15 cellular contexts compared by ENCODE assay signal in genomic region chr7:18895456-18895855, GRCh38.
DNase-seq lines count a peak whose midpoint lies in the region; ATAC-seq, FAIRE-seq and TF ChIP-seq lines count a peak whose summit lies in the region.
"Had no signal": no experiment of that assay in that cellular context is flagged by ENCODE, and none has a peak within 500 bp of the region (broad histone marks: within the 10 kb centered on the region; RNA-seq: fewer than 3 reads in every experiment).

No MANE protein-coding gene starts in this region.

- H3K4me1 Mint-ChIP-seq in astrocyte (ENCODE audit: low read depth, unreplicated experiment), result peaks cover 4% of the 10 kb centered on the region
- H3K4me1 Mint-ChIP-seq in chondrocyte (ENCODE audit: low read depth), result peaks cover 14% of the 10 kb centered on the region
- H3K4me1 Mint-ChIP-seq: T-cell had no signal

- no peaks in the 10 kb centered on the region for H3K9me3 Mint-ChIP-seq in astrocyte (ENCODE audit: unreplicated experiment)
- no peaks in the 10 kb centered on the region for H3K9me3 Mint-ChIP-seq in chondrocyte (ENCODE audit: low read depth)
- H3K9me3 Mint-ChIP-seq: T-cell had no signal

- H3K4me1 ChIP-seq in A673 (ENCODE audit: insufficient read depth, low read length, poor library complexity, severe bottlenecking) (peaks cover 29% of the 10 kb centered on the region), astrocyte (ENCODE audit: insufficient read depth, low read length) (peaks cover 14% of the 10 kb centered on the region)

- H3K79me2 ChIP-seq in astrocyte (ENCODE audit: insufficient read depth, low read length), result no peaks in the 10 kb centered on the region

- intact Hi-C loops in A673 (cut with micrococcal nuclease; ENCODE audit: unreplicated experiment), result no loop called here

- H3K27me3 Mint-ChIP-seq in astrocyte (ENCODE audit: low read depth, unreplicated experiment) (no peaks in the 10 kb centered on the region), chondrocyte (ENCODE audit: low read depth) (no peaks in the 10 kb centered on the region)
- H3K27me3 Mint-ChIP-seq: activated naive CD8-positive, alpha-beta T cell; T-cell had no signal

- H3K4me2 ChIP-seq in astrocyte (ENCODE audit: low read length), result peak overlapping the region; percentile 77

- H3K36me3 Mint-ChIP-seq in astrocyte (ENCODE audit: low read depth, unreplicated experiment), result no peaks in the 10 kb centered on the region
- no peaks in the 10 kb centered on the region for H3K36me3 Mint-ChIP-seq in chondrocyte (ENCODE audit: low read depth)
- H3K36me3 Mint-ChIP-seq: activated naive CD8-positive, alpha-beta T cell; T-cell had no signal

- H4K20me1 ChIP-seq in astrocyte (ENCODE audit: insufficient read depth, low read length), result no peaks in the 10 kb centered on the region

- CTCF ChIA-PET in A673 (lab: Charles Lee), result interaction anchor here (0.7 kb wide), 1 partner anchor 188 kb away, joined by 3 read pairs; no protein-coding TSS in a partner anchor

- peak overlapping the region; percentile 60 for H3K9ac ChIP-seq in astrocyte (ENCODE audit: low read length)

- FAIRE-seq in astrocyte (lab: Jason Lieb, UNC), result peak; percentile 26

- H3K27me3 ChIP-seq in A673 (replicated peaks; ENCODE audit: insufficient read depth, low read depth, low read length, poor library complexity) (peaks cover 23% of the 10 kb centered on the region), astrocyte (ENCODE audit: insufficient read depth, low read length) (no peaks in the 10 kb centered on the region)

- H3K9me3 ChIP-seq in A673 (ENCODE audit: low read depth, low read length, poor library complexity, severe bottlenecking) (no peaks in the 10 kb centered on the region), astrocyte (ENCODE audit: insufficient read depth, low read depth, low read length) (no peaks in the 10 kb centered on the region)
- H3K9me3 ChIP-seq: thoracic aorta had no signal

- H3K27ac Mint-ChIP-seq in astrocyte (ENCODE audit: unreplicated experiment), result no peak overlapping the region
- H3K27ac Mint-ChIP-seq in chondrocyte (ENCODE audit: unreplicated experiment), result no peak overlapping the region
- H3K27ac Mint-ChIP-seq: activated naive CD8-positive, alpha-beta T cell; T-cell had no signal

- no peak overlapping the region for H3K27ac ChIP-seq in A673 (ENCODE audit: low read depth, low read length, poor library complexity, severe bottlenecking)
- H3K27ac ChIP-seq in astrocyte (ENCODE audit: low read depth, low read length), result peak overlapping the region; percentile 84
- H3K27ac ChIP-seq: thoracic aorta had no signal

- H3K36me3 ChIP-seq in A673 (ENCODE audit: insufficient read depth, low read length, poor library complexity, severe bottlenecking) (no peaks in the 10 kb centered on the region), astrocyte (ENCODE audit: insufficient read depth, low read length) (no peaks in the 10 kb centered on the region)
- H3K36me3 ChIP-seq: thoracic aorta had no signal

- DNase-seq in A673 (ENCODE audit: low spot score) (peak; percentile 43), HT-29 (ENCODE audit: low spot score) (peak; percentile 5), astrocyte (ENCODE audit: low read depth) (peak; percentile 84), hepatic stellate cell (ENCODE audit: low spot score) (peak; percentile 8), chondrocyte (ENCODE audit: low spot score) (no peak)
- no peak for DNase-seq in activated naive CD4-positive, alpha-beta T cell (lab: John Stamatoyannopoulos, UW)
- DNase-seq: activated CD4-positive, alpha-beta T cell treated with anti-CD3 and anti-CD28 coated beads, Interleukin-2, amount 50 U/mL, for 48 hours; effector CD4-positive, alpha-beta T cell; NCI-H1105 treated with DMSO at 0.1 percent for 48 hours; T-cell had no signal

- POLR2A ChIA-PET in A673 (lab: Charles Lee; ENCODE audit: low non-redundant PET), result interaction anchor here (0.5 kb wide), 1 partner anchor 30 kb away, joined by 3 read pairs; no protein-coding TSS in a partner anchor

- H3K4me3 Mint-ChIP-seq in astrocyte (ENCODE audit: unreplicated experiment) (no peak overlapping the region), chondrocyte (ENCODE audit: unreplicated experiment) (no peak overlapping the region)
- H3K4me3 Mint-ChIP-seq: activated naive CD8-positive, alpha-beta T cell; T-cell had no signal

- TF ChIP-seq CTCF in A673 (conservative IDR thresholded peaks at IDR 0.05; ENCODE audit: low read depth, low read length) (no peak), astrocyte (IDR thresholded peaks at IDR 0.05; ENCODE audit: insufficient read depth, low read depth, low read length) (no peak), chondrocyte (IDR thresholded peaks at IDR 0.05) (no peak)

- no peak for ATAC-seq in HG03571 (IDR thresholded peaks at IDR 0.05; ENCODE audit: unreplicated experiment)
- no peak for ATAC-seq in GM19397 (IDR thresholded peaks at IDR 0.05; ENCODE audit: unreplicated experiment)
- ATAC-seq: sciatic nerve, T-cell had no signal

- no TSS peak for BruUV-seq in A673 (replicated peaks; lab: Mats Ljungman, UMichigan)

- H2AFZ ChIP-seq in astrocyte (ENCODE audit: low read depth, low read length), result peak overlapping the region; percentile 47

- no peak overlapping the region for H3K4me3 ChIP-seq in A673 (ENCODE audit: low read depth, low read length, poor library complexity, severe bottlenecking)
- H3K4me3 ChIP-seq in astrocyte (ENCODE audit: insufficient read depth, low read depth, low read length), result peak overlapping the region; percentile 15
- H3K4me3 ChIP-seq: thoracic aorta had no signal

Comparison
In these comparisons a context has a peak if more than half of its experiments do, and no peak if none do; other contexts are left out.
1. DNase-seq: peak in A673 (single experiment), HT-29 (single experiment), astrocyte (single experiment) and hepatic stellate cell (single experiment); none in chondrocyte (single experiment) and activated naive CD4-positive, alpha-beta T cell (0 of 4).